ENCODE assay signal across 1 cellular context in the genomic region with DNA sequence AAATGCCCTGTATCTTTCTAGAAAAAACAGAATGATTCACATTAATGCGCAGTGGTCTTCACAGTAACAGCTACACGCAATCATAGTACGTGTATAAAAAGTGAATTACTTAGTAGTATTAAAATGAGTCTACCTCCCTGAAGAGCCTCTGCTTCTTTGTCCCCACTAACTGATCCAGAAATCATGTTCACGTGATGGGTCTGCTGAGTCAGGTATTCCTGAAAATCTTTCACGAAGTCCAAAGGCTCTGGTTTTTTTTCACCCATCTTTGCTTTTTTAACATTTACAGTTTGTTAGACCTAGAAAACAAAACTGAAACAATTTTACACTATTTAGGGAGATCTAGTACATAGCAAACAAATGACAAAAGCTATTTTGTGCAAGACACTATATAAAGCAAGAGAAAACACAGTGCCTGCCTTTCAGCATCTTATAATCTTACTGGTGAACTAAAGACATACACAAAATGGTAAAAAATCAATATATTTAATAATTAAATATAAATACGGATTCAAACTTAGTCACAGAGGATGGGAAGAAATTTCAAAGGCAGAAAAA.
TF ChIP-seq lines count a peak whose summit lies in the region.

No MANE protein-coding gene starts in this region.

TF ChIP-seq in GM12878, 131 proteins besides CTCF, POLR2A, EP300 and RAD21:
- no peak for TF ChIP-seq MYB (IDR thresholded peaks at IDR 0.05; ENCODE audit: borderline replicate concordance, low read depth, low read length)
- no peak for TF ChIP-seq RB1 (IDR thresholded peaks at IDR 0.05; ENCODE audit: borderline replicate concordance)
- no peak for TF ChIP-seq ETV6 (conservative IDR thresholded peaks at IDR 0.05 in 1 of 2, IDR thresholded peaks at IDR 0.05 in 1 of 2; ENCODE audit: borderline replicate concordance in 1 of 2, low read depth in 1 of 2)
- TF ChIP-seq KLF5 (IDR thresholded peaks at IDR 0.05; ENCODE audit: partially characterized antibody) = no peak
- TF ChIP-seq ZNF274 (IDR thresholded peaks at IDR 0.05; ENCODE audit: insufficient read depth, insufficient read length) = no peak
- no peak for TF ChIP-seq YBX1 (IDR thresholded peaks at IDR 0.05)
